Comparison of ENCODE assay signal across 1 cellular context in the genomic region with DNA sequence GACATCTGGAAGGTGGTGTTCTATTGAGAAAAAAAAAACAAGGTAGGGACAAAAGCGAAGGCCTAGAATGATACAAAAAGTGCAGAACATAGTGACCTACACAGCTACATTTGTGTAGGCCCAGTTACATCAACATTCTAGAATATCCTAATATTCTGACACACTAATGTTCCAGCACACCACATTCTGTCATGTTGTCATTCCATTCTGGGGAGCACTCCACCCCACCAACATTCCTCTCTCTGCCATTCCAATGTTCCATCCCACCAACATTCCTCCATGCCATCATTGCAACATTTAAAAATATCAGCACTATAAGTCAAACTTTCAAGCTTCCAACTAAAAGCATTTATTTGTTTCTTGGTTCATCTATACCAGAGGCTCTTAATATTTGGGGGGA.
TF ChIP-seq lines count a peak whose summit lies in the region.

No MANE protein-coding gene starts in this region.

TF ChIP-seq in SK-N-SH, 30 proteins besides CTCF, POLR2A, EP300 and RAD21 (continued from another document):
- TF ChIP-seq, protein P1, sequence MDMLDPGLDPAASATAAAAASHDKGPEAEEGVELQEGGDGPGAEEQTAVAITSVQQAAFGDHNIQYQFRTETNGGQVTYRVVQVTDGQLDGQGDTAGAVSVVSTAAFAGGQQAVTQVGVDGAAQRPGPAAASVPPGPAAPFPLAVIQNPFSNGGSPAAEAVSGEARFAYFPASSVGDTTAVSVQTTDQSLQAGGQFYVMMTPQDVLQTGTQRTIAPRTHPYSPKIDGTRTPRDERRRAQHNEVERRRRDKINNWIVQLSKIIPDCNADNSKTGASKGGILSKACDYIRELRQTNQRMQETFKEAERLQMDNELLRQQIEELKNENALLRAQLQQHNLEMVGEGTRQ (IDR thresholded peaks at IDR 0.05; ENCODE audit: borderline replicate concordance, low read depth, low read length): no peak
- TF ChIP-seq FOSL2 (IDR thresholded peaks at IDR 0.05; ENCODE audit: borderline replicate concordance, low read depth): no peak
- no peak for TF ChIP-seq ELF1 (IDR thresholded peaks at IDR 0.05)
- no peak for TF ChIP-seq POLR2AphosphoS5 (IDR thresholded peaks at IDR 0.05; ENCODE audit: low read depth, low read length)
- no peak for TF ChIP-seq GATA2 (CRISPR knock-in tag; IDR thresholded peaks at IDR 0.05)
- no peak for TF ChIP-seq YY1 (IDR thresholded peaks at IDR 0.05; ENCODE audit: low read depth)
- TF ChIP-seq USF1 (IDR thresholded peaks at IDR 0.05; ENCODE audit: borderline replicate concordance, low read depth): no peak
- TF ChIP-seq SMC3 (IDR thresholded peaks at IDR 0.05; ENCODE audit: low read depth, low read length): no peak
- TF ChIP-seq, protein P2, sequence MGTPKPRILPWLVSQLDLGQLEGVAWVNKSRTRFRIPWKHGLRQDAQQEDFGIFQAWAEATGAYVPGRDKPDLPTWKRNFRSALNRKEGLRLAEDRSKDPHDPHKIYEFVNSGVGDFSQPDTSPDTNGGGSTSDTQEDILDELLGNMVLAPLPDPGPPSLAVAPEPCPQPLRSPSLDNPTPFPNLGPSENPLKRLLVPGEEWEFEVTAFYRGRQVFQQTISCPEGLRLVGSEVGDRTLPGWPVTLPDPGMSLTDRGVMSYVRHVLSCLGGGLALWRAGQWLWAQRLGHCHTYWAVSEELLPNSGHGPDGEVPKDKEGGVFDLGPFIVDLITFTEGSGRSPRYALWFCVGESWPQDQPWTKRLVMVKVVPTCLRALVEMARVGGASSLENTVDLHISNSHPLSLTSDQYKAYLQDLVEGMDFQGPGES (IDR thresholded peaks at IDR 0.05; ENCODE audit: low read depth, low read length): no peak
TF ChIP-seq in SK-N-SH: peak in this region for 0.
